24 cellular contexts compared by ENCODE assay signal in genomic region chr13:84980571-84980970, GRCh38.
"Had no signal": no experiment of that assay in that cellular context is flagged by ENCODE, and none has a peak within 500 bp of the region (broad histone marks: within the 10 kb centered on the region; RNA-seq: fewer than 3 reads in every experiment).

No MANE protein-coding gene starts in this region.

- H3K27ac Mint-ChIP-seq: T-helper 17 cell had no signal

- H3K4me3 ChIP-seq: PC-9, Peyer's patch, SJCRH30 had no signal

- H3K36me3 ChIP-seq: Peyer's patch, SJCRH30 had no signal

- H3K4me3 Mint-ChIP-seq: T-helper 17 cell had no signal

- H3K4me2 ChIP-seq: PC-9 had no signal

- H3K27me3 ChIP-seq: Peyer's patch, SJCRH30 had no signal

- H2AFZ ChIP-seq: PC-9 had no signal

- ATAC-seq: Right ventricle myocardium inferior, T-helper 17 cell had no signal

- H3K4me1 Mint-ChIP-seq: T-helper 17 cell had no signal

- H3K9me3 ChIP-seq: Peyer's patch, SJCRH30 had no signal

- H3K27me3 Mint-ChIP-seq: T-helper 17 cell had no signal

- H3K27ac ChIP-seq: PC-9, Peyer's patch, SJCRH30 had no signal

- H3K4me1 ChIP-seq: Peyer's patch, SJCRH30 had no signal

- DNase-seq: KBM-7; MM.1S; NCI-H1048; NCI-H1105; NCI-H1417; NCI-H1436 treated with DMSO at 0.1 percent for 48 hours; NCI-H1694; NCI-H187 treated with DMSO at 0.1 percent for 48 hours; NCI-H2029 treated with DMSO at 0.1 percent for 48 hours; NCI-H2171 treated with DMSO at 0.1 percent for 48 hours; NCI-H345; NCI-H446 treated with DMSO at 0.1 percent for 48 hours; NCI-H510A treated with DMSO at 0.1 percent for 48 hours; NCI-H69; NCI-H774; NK-92 treated with Interleukin-12 subunit alpha and Interleukin-12 subunit beta, amount 100 ng/mL, for 24 hours; OCI-M1; PC-9; Peyer's patch; SHP77 treated with DMSO at 0.1 percent for 48 hours; SJCRH30; T-helper 1 cell; T-helper 17 cell had no signal
